Comparison of ENCODE assay signal across 17 cellular contexts in genomic region chr16:76854234-76854633, GRCh38.
DNase-seq lines count a peak whose midpoint lies in the region; ATAC-seq and TF ChIP-seq lines count a peak whose summit lies in the region.
"Had no signal": no experiment of that assay in that cellular context is flagged by ENCODE, and none has a peak within 500 bp of the region (broad histone marks: within the 10 kb centered on the region; RNA-seq: fewer than 3 reads in every experiment).

No MANE protein-coding gene starts in this region.

- H3K9me3 ChIP-seq in AG04450 (ENCODE audit: control insufficient read depth, insufficient read depth, low read length) (no peaks in the 10 kb centered on the region), H9 (ENCODE audit: control insufficient read depth, low read depth, low read length) (no peaks in the 10 kb centered on the region), SK-N-SH (no peaks in the 10 kb centered on the region), hepatocyte (ENCODE audit: low read depth) (no peaks in the 10 kb centered on the region)
- H3K9me3 ChIP-seq: BLaER1, left lung, thyroid gland had no signal

- TF ChIP-seq CTCF in AG04450 (IDR thresholded peaks at IDR 0.05; ENCODE audit: low read depth, low read length) (peak; percentile 49), H9 (conservative IDR thresholded peaks at IDR 0.05) (peak; percentile 46), SK-N-SH (IDR thresholded peaks at IDR 0.05) (peak; percentile 56), hepatocyte (IDR thresholded peaks at IDR 0.05; ENCODE audit: poor library complexity) (peak; percentile 24)

- no peaks in the 10 kb centered on the region for H3K9me2 ChIP-seq in SK-N-SH
- no peaks in the 10 kb centered on the region for H3K9me2 ChIP-seq in hepatocyte (replicated peaks; ENCODE audit: insufficient read depth)

- no peak overlapping the region for H3K18ac ChIP-seq in H9 (ENCODE audit: insufficient read length, low read depth, low read length)

- H3K9me3 Mint-ChIP-seq in H9: no peaks in the 10 kb centered on the region
- peaks cover 6% of the 10 kb centered on the region for H3K9me3 Mint-ChIP-seq in activated CD8-positive, alpha-beta memory T cell treated with anti-CD3 and anti-CD28 coated beads, Interleukin-2, amount 10 ng/mL, durations not matched to agents 7 days and 5 days (ENCODE audit: low read depth)

- H3K79me1 ChIP-seq in H9 (ENCODE audit: insufficient read depth, low read depth, low read length, poor library complexity, severe bottlenecking): no peaks in the 10 kb centered on the region

- no CpG with 5 or more reads among the region's 5 CpGs for WGBS in H9 (ENCODE audit: extremely low coverage, insufficient read length, low lambda C conversion rate)
- WGBS in SK-N-SH (ENCODE audit: low lambda C conversion rate): 28% methylated on average over 5 of the region's 5 CpGs
- WGBS in hepatocyte (ENCODE audit: low lambda C conversion rate, missing lambda C conversion rate): 88% methylated on average over 5 of the region's 5 CpGs

- H4K5ac ChIP-seq in H9 (ENCODE audit: insufficient read length, low read depth, low read length): no peak overlapping the region

- no peak overlapping the region for H2BK20ac ChIP-seq in H9 (ENCODE audit: low read depth, low read length, poor library complexity, severe bottlenecking)

- peaks cover 3% of the 10 kb centered on the region for H3K27me3 Mint-ChIP-seq in H9 (ENCODE audit: low read depth)
- no peaks in the 10 kb centered on the region for H3K27me3 Mint-ChIP-seq in activated CD8-positive, alpha-beta memory T cell treated with anti-CD3 and anti-CD28 coated beads, Interleukin-2, amount 10 ng/mL, durations not matched to agents 7 days and 5 days

- ATAC-seq in activated CD8-positive, alpha-beta memory T cell treated with anti-CD3 and anti-CD28 coated beads, Interleukin-2, amount 10 ng/mL, durations not matched to agents 7 days and 5 days: no peak
- ATAC-seq in GM19452 (IDR thresholded peaks at IDR 0.05; ENCODE audit: unreplicated experiment): no peak
- ATAC-seq: heart left ventricle, left lung had no signal

- H4K91ac ChIP-seq in H9 (ENCODE audit: insufficient read length, low read depth, low read length): no peak overlapping the region

- H3K79me2 ChIP-seq in H9 (ENCODE audit: insufficient read depth, low read length) (no peaks in the 10 kb centered on the region), SK-N-SH (ENCODE audit: insufficient read depth) (no peaks in the 10 kb centered on the region), hepatocyte (no peaks in the 10 kb centered on the region)

- H2AFZ ChIP-seq in H9 (ENCODE audit: low read length): no peak overlapping the region
- H2AFZ ChIP-seq in SK-N-SH (ENCODE audit: low read depth): no peak overlapping the region
- no peak overlapping the region for H2AFZ ChIP-seq in hepatocyte

- H2BK5ac ChIP-seq in H9 (ENCODE audit: insufficient read length, low read length): no peak overlapping the region

- H2AK5ac ChIP-seq in H9 (ENCODE audit: insufficient read length, low read length): no peak overlapping the region

- DNase-seq in AG04450 (ENCODE audit: low read depth, low spot score) (no peak), H9 (no peak), SK-N-SH (peak; percentile 9), hepatocyte (ENCODE audit: low spot score) (peak; percentile 8), GM03348 (ENCODE audit: low spot score) (no peak)
- no peak for DNase-seq in activated CD4-positive, alpha-beta T cell treated with anti-CD3 and anti-CD28 coated beads, Interleukin-2, amount 50 U/mL, for 1 hour
- DNase-seq in activated CD8-positive, alpha-beta memory T cell treated with anti-CD3 and anti-CD28 coated beads, Interleukin-2, amount 10 ng/mL, durations not matched to agents 7 days and 5 days: no peak
- DNase-seq: brain microvascular endothelial cell, heart left ventricle, left lung, naive B cell, NCI-H1417 treated with DMSO at 0.1 percent for 48 hours, NCI-H526 treated with DMSO at 0.1 percent for 48 hours, SHP77, thyroid gland had no signal

- H3K9ac ChIP-seq in H9 (ENCODE audit: extremely low read depth, insufficient read length, low read length) (no peak overlapping the region), SK-N-SH (no peak overlapping the region)
- H3K9ac ChIP-seq: BLaER1 had no signal

- H3F3A ChIP-seq in SK-N-SH (replicated peaks; ENCODE audit: insufficient read depth): no peaks in the 10 kb centered on the region

- H3K4ac ChIP-seq in H9 (ENCODE audit: low read depth, low read length): no peak overlapping the region

- no peak overlapping the region for H3K27ac Mint-ChIP-seq in H9
- H3K27ac Mint-ChIP-seq in activated CD8-positive, alpha-beta memory T cell treated with anti-CD3 and anti-CD28 coated beads, Interleukin-2, amount 10 ng/mL, durations not matched to agents 7 days and 5 days: no peak overlapping the region
- H3K27ac Mint-ChIP-seq: naive B cell had no signal

- no peak overlapping the region for H2BK12ac ChIP-seq in H9 (ENCODE audit: insufficient read length, low read depth, low read length)

- H3K36me3 ChIP-seq in SK-N-SH (replicated peaks in 1 of 2; ENCODE audit: control insufficient read depth in 1 of 2, insufficient read depth in 2 of 2, low read length in 1 of 2) (no peaks in the 10 kb centered on the region), hepatocyte (replicated peaks; ENCODE audit: insufficient read depth, low read depth) (no peaks in the 10 kb centered on the region)
- H3K36me3 ChIP-seq: BLaER1, brain microvascular endothelial cell, heart left ventricle, left lung, thyroid gland had no signal

- H3K27ac ChIP-seq in AG04450 (ENCODE audit: low read depth, low read length) (no peak overlapping the region), H9 (ENCODE audit: insufficient read length, low read depth, low read length) (no peak overlapping the region), SK-N-SH (ENCODE audit: low read depth in 2 of 2, low read length in 1 of 2) (no peak overlapping the region), hepatocyte (no peak overlapping the region)
- H3K27ac ChIP-seq: BLaER1, brain microvascular endothelial cell, heart left ventricle, left lung, thyroid gland had no signal

- no peak overlapping the region for H3K23ac ChIP-seq in H9 (ENCODE audit: insufficient read length, low read depth, low read length)

- H4K20me1 ChIP-seq in H9 (ENCODE audit: control insufficient read depth, insufficient read depth, insufficient read length): no peaks in the 10 kb centered on the region
- no peaks in the 10 kb centered on the region for H4K20me1 ChIP-seq in SK-N-SH (ENCODE audit: insufficient read depth)
- H4K20me1 ChIP-seq in hepatocyte (ENCODE audit: insufficient read depth, poor library complexity, severe bottlenecking): no peaks in the 10 kb centered on the region
- H4K20me1 ChIP-seq: BLaER1 had no signal

- H4K8ac ChIP-seq in H9 (replicated peaks; ENCODE audit: insufficient read length, low read depth, low read length): no peak overlapping the region

- H3K4me2 ChIP-seq in H9 (ENCODE audit: insufficient read depth, insufficient read length, low read length) (no peak overlapping the region), SK-N-SH (no peak overlapping the region), hepatocyte (no peak overlapping the region)
- H3K4me2 ChIP-seq: BLaER1 had no signal

- H3K4me1 ChIP-seq in H9 (ENCODE audit: insufficient read depth, low read length): no peaks in the 10 kb centered on the region
- no peaks in the 10 kb centered on the region for H3K4me1 ChIP-seq in SK-N-SH (ENCODE audit: control insufficient read depth in 1 of 2, insufficient read depth in 2 of 2, low read depth in 1 of 2, low read length in 1 of 2)
- H3K4me1 ChIP-seq in hepatocyte (ENCODE audit: insufficient read depth): no peaks in the 10 kb centered on the region
- H3K4me1 ChIP-seq: BLaER1, heart left ventricle, left lung, thyroid gland had no signal

- CTCF ChIA-PET in AG04450 (lab: Charles Lee) (interaction anchor here (1.1 to 2.0 kb wide), 2 partner anchors 317 to 320 kb away, joined by 6 read pairs; no protein-coding TSS in a partner anchor), SK-N-SH (lab: Yijun Ruan, JAX) (interaction anchor here (1.8 kb wide), 1 partner anchor 316 kb away, joined by 8 read pairs; no protein-coding TSS in a partner anchor)
- CTCF ChIA-PET in activated CD8-positive, alpha-beta memory T cell treated with anti-CD3 and anti-CD28 coated beads, Interleukin-2, amount 10 ng/mL, durations not matched to agents 7 days and 5 days (lab: Charles Lee): no interaction called here

- POLR2A ChIA-PET in AG04450 (lab: Yijun Ruan, JAX): no interaction called here
- POLR2A ChIA-PET in SK-N-SH (lab: Yijun Ruan, JAX): no interaction called here

- H3K36me3 Mint-ChIP-seq in H9 (ENCODE audit: insufficient read depth in 1 of 3, low read depth in 3 of 3): no peaks in the 10 kb centered on the region
- no peaks in the 10 kb centered on the region for H3K36me3 Mint-ChIP-seq in activated CD8-positive, alpha-beta memory T cell treated with anti-CD3 and anti-CD28 coated beads, Interleukin-2, amount 10 ng/mL, durations not matched to agents 7 days and 5 days
- H3K36me3 Mint-ChIP-seq: naive B cell had no signal

- no peak overlapping the region for H3K4me3 Mint-ChIP-seq in H9
- no peak overlapping the region for H3K4me3 Mint-ChIP-seq in activated CD8-positive, alpha-beta memory T cell treated with anti-CD3 and anti-CD28 coated beads, Interleukin-2, amount 10 ng/mL, durations not matched to agents 7 days and 5 days
- H3K4me3 Mint-ChIP-seq: naive B cell had no signal

- no peak overlapping the region for H2BK120ac ChIP-seq in H9 (ENCODE audit: low read depth, low read length, poor library complexity, severe bottlenecking)

- H3K4me1 Mint-ChIP-seq in H9: no peaks in the 10 kb centered on the region
- H3K4me1 Mint-ChIP-seq in activated CD8-positive, alpha-beta memory T cell treated with anti-CD3 and anti-CD28 coated beads, Interleukin-2, amount 10 ng/mL, durations not matched to agents 7 days and 5 days: no peaks in the 10 kb centered on the region
- H3K4me1 Mint-ChIP-seq: naive B cell had no signal

- H2BK15ac ChIP-seq in H9 (ENCODE audit: low read depth, low read length): no peak overlapping the region

- no peak for TF ChIP-seq EP300 in SK-N-SH (IDR thresholded peaks at IDR 0.05; ENCODE audit: borderline replicate concordance in 1 of 2, low read depth in 1 of 2, low read length in 1 of 2)

- no peak overlapping the region for H3T11ph ChIP-seq in H9 (ENCODE audit: low read length)

- H3K27me3 ChIP-seq in AG04450 (ENCODE audit: control insufficient read depth, insufficient read depth, low read length): no peaks in the 10 kb centered on the region
- H3K27me3 ChIP-seq in H9 (ENCODE audit: insufficient read depth, low read length): no peaks in the 10 kb centered on the region
- no peaks in the 10 kb centered on the region for H3K27me3 ChIP-seq in SK-N-SH (ENCODE audit: insufficient read depth)
- H3K27me3 ChIP-seq in hepatocyte: no peaks in the 10 kb centered on the region
- H3K27me3 ChIP-seq: BLaER1, brain microvascular endothelial cell, heart left ventricle, left lung, thyroid gland had no signal

- TF ChIP-seq RAD21 in SK-N-SH (IDR thresholded peaks at IDR 0.05; ENCODE audit: low read length): peak; percentile 54

- no peaks in the 10 kb centered on the region for H3K23me2 ChIP-seq in H9 (ENCODE audit: insufficient read length, low read depth, low read length, poor library complexity, severe bottlenecking)

- H3K4me3 ChIP-seq in AG04450 (ENCODE audit: low read depth, low read length) (no peak overlapping the region), SK-N-SH (ENCODE audit: low read depth in 2 of 2, low read length in 1 of 2) (no peak overlapping the region; a peak in 1 of 4 replicates), hepatocyte (no peak overlapping the region)
- H3K4me3 ChIP-seq: BLaER1, heart left ventricle, left lung, thyroid gland had no signal

- H3K56ac ChIP-seq in H9 (ENCODE audit: insufficient read length, low read depth, low read length): no peak overlapping the region

- H3K14ac ChIP-seq in H9 (ENCODE audit: insufficient read depth, low read length): no peak overlapping the region

Comparison
In these comparisons a context has a peak if more than half of its experiments do, and no peak if none do; other contexts are left out.
1. DNase-seq: peak in SK-N-SH (single experiment) and hepatocyte (single experiment); none in AG04450 (single experiment), H9 (single experiment), activated CD4-positive, alpha-beta T cell treated with anti-CD3 and anti-CD28 coated beads, Interleukin-2, amount 50 U/mL, for 1 hour (single experiment), GM03348 (single experiment) and activated CD8-positive, alpha-beta memory T cell treated with anti-CD3 and anti-CD28 coated beads, Interleukin-2, amount 10 ng/mL, durations not matched to agents 7 days and 5 days (single experiment).
2. Peak in every context shown above with its lines, with median percentiles within 50 percentile points of each other: CTCF ChIP-seq.